8 cellular contexts compared by ENCODE assay signal in the genomic region with DNA sequence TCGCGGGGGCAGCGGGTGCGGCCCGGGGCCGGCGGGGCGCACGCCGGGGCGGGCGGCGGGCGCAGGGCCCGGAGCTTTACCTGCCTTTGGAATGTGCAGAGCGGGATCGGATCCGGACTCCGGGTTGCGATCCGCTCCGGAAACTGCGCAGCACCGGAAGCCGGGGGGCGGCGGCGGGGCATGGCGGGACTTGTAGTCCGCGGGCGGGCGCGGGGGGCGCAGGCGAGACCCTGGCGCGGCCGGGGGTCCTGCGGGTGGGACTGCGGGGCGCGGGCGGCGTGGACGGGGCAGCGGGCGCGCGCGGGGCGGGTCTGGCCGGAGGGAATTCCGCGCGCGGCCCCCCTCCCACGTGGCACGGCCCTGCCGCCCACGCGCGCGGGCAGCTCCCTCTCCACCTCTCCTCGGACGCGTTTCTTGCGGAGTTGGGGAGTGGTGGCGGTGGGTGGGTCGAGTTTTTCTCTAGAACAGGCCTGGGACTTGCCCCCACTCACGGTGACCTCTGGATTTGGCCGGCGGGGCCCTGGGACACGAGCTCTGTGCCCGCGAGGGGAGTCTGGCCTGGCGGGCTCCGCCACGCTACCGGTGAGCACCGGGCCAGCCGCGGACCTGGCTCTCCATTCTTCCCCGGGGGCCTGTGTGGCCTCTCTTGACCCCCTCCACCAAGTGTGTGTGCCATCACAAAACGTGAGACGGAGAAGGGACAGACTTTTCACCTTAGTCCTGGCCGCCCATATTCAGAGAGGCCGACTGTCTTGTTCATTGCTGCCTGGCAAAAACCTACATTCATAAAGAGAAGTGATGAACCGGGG. TPM values are rescaled to one million over a fixed set of nuclear protein-coding genes. Genes with fewer than 3 reads are reported as not detected.
DNase-seq lines count a peak whose midpoint lies in the region; ATAC-seq and TF ChIP-seq lines count a peak whose summit lies in the region.

A gene with protein sequence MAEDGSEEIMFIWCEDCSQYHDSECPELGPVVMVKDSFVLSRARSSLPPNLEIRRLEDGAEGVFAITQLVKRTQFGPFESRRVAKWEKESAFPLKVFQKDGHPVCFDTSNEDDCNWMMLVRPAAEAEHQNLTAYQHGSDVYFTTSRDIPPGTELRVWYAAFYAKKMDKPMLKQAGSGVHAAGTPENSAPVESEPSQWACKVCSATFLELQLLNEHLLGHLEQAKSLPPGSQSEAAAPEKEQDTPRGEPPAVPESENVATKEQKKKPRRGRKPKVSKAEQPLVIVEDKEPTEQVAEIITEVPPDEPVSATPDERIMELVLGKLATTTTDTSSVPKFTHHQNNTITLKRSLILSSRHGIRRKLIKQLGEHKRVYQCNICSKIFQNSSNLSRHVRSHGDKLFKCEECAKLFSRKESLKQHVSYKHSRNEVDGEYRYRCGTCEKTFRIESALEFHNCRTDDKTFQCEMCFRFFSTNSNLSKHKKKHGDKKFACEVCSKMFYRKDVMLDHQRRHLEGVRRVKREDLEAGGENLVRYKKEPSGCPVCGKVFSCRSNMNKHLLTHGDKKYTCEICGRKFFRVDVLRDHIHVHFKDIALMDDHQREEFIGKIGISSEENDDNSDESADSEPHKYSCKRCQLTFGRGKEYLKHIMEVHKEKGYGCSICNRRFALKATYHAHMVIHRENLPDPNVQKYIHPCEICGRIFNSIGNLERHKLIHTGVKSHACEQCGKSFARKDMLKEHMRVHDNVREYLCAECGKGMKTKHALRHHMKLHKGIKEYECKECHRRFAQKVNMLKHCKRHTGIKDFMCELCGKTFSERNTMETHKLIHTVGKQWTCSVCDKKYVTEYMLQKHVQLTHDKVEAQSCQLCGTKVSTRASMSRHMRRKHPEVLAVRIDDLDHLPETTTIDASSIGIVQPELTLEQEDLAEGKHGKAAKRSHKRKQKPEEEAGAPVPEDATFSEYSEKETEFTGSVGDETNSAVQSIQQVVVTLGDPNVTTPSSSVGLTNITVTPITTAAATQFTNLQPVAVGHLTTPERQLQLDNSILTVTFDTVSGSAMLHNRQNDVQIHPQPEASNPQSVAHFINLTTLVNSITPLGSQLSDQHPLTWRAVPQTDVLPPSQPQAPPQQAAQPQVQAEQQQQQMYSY (minus strand): TSS at position 155 of the 809 bp plus-strand sequence. CDS start 18,981 bp downstream, outside the sequence.

- peak; percentile 44 to 74 (median 67) for ATAC-seq in heart left ventricle

- TF ChIP-seq POLR2A in heart left ventricle (IDR thresholded peaks at IDR 0.05), result peak in 1 of 2 donors; percentile 33

- 1 to 12% (median 2%) methylated on average over 15 to 89 of the region's 89 CpGs for WGBS in heart left ventricle, 4 donors

- intact Hi-C loops in heart left ventricle (cut with DNase I), result loop anchor here in 4 of 10 donors (5.0 to 10.0 kb wide), 3 partner anchors 43 to 125 kb away; no protein-coding TSS in a partner anchor
- intact Hi-C loops in posterior cingulate gyrus (cut with DNase I), result loop anchor here (5.0 to 10.0 kb wide), 2 partner anchors 78 to 235 kb away; no protein-coding TSS in a partner anchor

- H3K27me3 ChIP-seq in H7 (ENCODE audit: control insufficient read depth, insufficient read depth, low read length), result no peaks in the 10 kb centered on the region
- no peaks in the 10 kb centered on the region for H3K27me3 ChIP-seq in heart left ventricle

- H3K4me1 ChIP-seq in heart left ventricle, result peaks cover 0 to 20% (median 12%) of the 10 kb centered on the region in 12 donors

- H3K36me3 ChIP-seq in H7 (replicated peaks; ENCODE audit: control insufficient read depth, insufficient read depth, low read length), result no peaks in the 10 kb centered on the region
- H3K36me3 ChIP-seq in heart left ventricle, result no peaks in the 10 kb centered on the region

- H3K27me3 Mint-ChIP-seq in type B pancreatic cell, result no peaks in the 10 kb centered on the region

- TF ChIP-seq CTCF in heart left ventricle (IDR thresholded peaks at IDR 0.05), result no peak
- TF ChIP-seq CTCF in type B pancreatic cell (conservative IDR thresholded peaks at IDR 0.05), result peak; percentile 16

- peak within 1 kb of the TSS; percentile 93 for H3K4me3 Mint-ChIP-seq in type B pancreatic cell

- H3K9me3 Mint-ChIP-seq in type B pancreatic cell, result no peaks in the 10 kb centered on the region

- no peaks in the 10 kb centered on the region for H3K9me3 ChIP-seq in heart left ventricle

- H3K4me3 ChIP-seq in H7 (ENCODE audit: insufficient read depth, low read depth, low read length) (peak within 1 kb of the TSS; percentile 74), heart left ventricle (peak within 1 kb of the TSS; percentile 74 to 99 (median 84))

- H3K4me1 Mint-ChIP-seq in type B pancreatic cell (ENCODE audit: unreplicated experiment), result peaks cover 10% of the 10 kb centered on the region

- H3K27ac Mint-ChIP-seq in type B pancreatic cell, result peak within 1 kb of the TSS; percentile 94

- peak within 1 kb of the TSS; percentile 7 to 87 (median 80) for H3K27ac ChIP-seq in heart left ventricle

- no peaks in the 10 kb centered on the region for H3K36me3 Mint-ChIP-seq in type B pancreatic cell

- peak; percentile 62 for DNase-seq in GDM1 (lab: John Stamatoyannopoulos, UW)
- peak; percentile 97 for DNase-seq in H7
- DNase-seq in M059J (ENCODE audit: low read depth), result peak; percentile 76
- DNase-seq in T follicular helper cell (ENCODE audit: low read depth), result peak; percentile 69
- peak; percentile 75 for DNase-seq in activated naive CD8-positive, alpha-beta T cell treated with anti-CD3 and anti-CD28 coated beads, Interleukin-2, amount 50 U/mL, for 16 hours (ENCODE audit: low read depth, low spot score)
- DNase-seq in heart left ventricle, result peak; percentile 85 to 91 (median 89)
- peak; percentile 77 to 98 (median 84) for DNase-seq in posterior cingulate gyrus
- peak; percentile 91 for DNase-seq in type B pancreatic cell (ENCODE audit: extremely low spot score, unreplicated experiment)

RNA-seq across cellular contexts. Expression of the gene that starts here (rescaled TPM):
- total RNA-seq in H7 (2014; rRNA removed; shearing (Covaris generic)), result 6.7 and 8.4 TPM in 2 replicates
- total RNA-seq in M059J (2014; rRNA removed; shearing (Covaris generic)), result 4.8 and 8.0 TPM in 2 replicates
- 1 to 10 TPM; 2.1 to 6.3 (median 2.9) TPM for total RNA-seq in heart left ventricle
- 1 to 10 TPM; 2.2 to 2.3 TPM for polyA plus RNA-seq in heart left ventricle
- total RNA-seq in type B pancreatic cell (ENCODE audit: low replicate concordance), result 8.5 and 8.8 TPM in 2 replicates

Comparison
In these comparisons a context has a peak if more than half of its experiments do, and no peak if none do; other contexts are left out.
1. Peak in every context shown above with its lines: DNase-seq, ATAC-seq, H3K4me3 ChIP-seq and H3K27ac ChIP-seq.